Comparison of ENCODE assay signal across 11 cellular contexts in the genomic region with DNA sequence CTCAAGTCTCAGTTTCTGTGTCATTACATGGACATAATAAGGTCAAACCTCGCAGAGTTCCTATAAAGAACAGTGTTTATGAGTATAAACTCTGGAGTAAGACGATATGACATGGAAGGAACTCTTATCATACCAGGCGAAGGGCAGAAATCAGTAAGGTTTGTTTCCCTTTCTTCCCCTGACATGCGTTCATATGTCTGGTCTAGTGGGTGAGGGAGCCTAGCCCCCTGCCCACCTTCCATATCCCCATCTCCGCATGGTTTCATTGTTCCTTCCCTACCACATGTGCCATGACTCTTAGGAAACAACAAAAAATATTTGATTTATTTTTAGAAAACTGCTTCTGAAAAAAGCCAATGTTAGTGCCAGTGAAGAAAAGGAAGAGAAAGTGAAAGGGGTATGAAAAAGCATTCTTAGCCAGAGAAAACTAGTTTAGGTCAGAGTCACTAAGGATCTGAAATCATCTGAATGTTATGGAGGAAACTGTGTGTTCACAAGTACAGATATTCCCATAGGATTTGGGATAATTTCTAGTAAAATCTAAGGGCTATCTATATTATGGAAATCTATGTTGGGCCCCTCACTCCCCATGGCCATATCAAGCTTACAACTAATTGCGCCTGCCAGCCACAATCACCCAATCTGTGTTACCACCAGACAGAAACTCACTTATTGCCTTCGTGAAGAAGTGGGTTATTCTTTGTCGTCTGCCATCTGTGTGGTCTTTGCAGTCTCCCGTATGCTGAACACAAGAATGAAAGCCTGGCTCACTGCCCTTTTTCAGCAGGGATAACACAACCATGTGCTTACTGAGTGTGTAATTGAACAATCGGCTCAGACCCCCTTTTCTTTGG. TPM values are rescaled to one million over a fixed set of nuclear protein-coding genes. Genes with fewer than 3 reads are reported as not detected.
DNase-seq lines count a peak whose midpoint lies in the region; ATAC-seq, FAIRE-seq and TF ChIP-seq lines count a peak whose summit lies in the region.
"Had no signal": no experiment of that assay in that cellular context is flagged by ENCODE, and none has a peak within 500 bp of the region (broad histone marks: within the 10 kb centered on the region; RNA-seq: fewer than 3 reads in every experiment).

No MANE protein-coding gene starts in this region.

- no peak for FAIRE-seq in HepG2 (lab: Jason Lieb, UNC)
- FAIRE-seq: A204.1 had no signal

- H3K9ac ChIP-seq in SK-N-SH (no peak overlapping the region), HepG2 (ENCODE audit: insufficient read depth, low read depth, low read length) (no peak overlapping the region)

- no TSS peak for BruUV-seq in HepG2 (replicated peaks; lab: Mats Ljungman, UMichigan)

- H3F3A ChIP-seq in SK-N-SH (replicated peaks; ENCODE audit: insufficient read depth), result no peaks in the 10 kb centered on the region

- H3K4me1 ChIP-seq in SK-N-SH (ENCODE audit: control insufficient read depth in 1 of 2, insufficient read depth in 2 of 2, low read depth in 1 of 2, low read length in 1 of 2) (peaks cover 0 to 9% of the 10 kb centered on the region in 2 experiments; a peak in 1 of 4 replicates), osteoblast (ENCODE audit: insufficient read depth, low read length) (peaks cover 20% of the 10 kb centered on the region), HepG2 (ENCODE audit: insufficient read depth, low read length) (no peaks in the 10 kb centered on the region)

- H4K20me1 ChIP-seq in SK-N-SH (ENCODE audit: insufficient read depth), result no peaks in the 10 kb centered on the region
- H4K20me1 ChIP-seq in osteoblast (ENCODE audit: insufficient read depth, low read length), result no peaks in the 10 kb centered on the region
- no peaks in the 10 kb centered on the region for H4K20me1 ChIP-seq in HepG2 (ENCODE audit: insufficient read depth, low read length)

- H3K79me2 ChIP-seq in SK-N-SH (ENCODE audit: insufficient read depth) (no peaks in the 10 kb centered on the region), osteoblast (ENCODE audit: insufficient read depth, low read length) (no peaks in the 10 kb centered on the region), HepG2 (ENCODE audit: insufficient read depth, low read length) (no peaks in the 10 kb centered on the region)

- TF ChIP-seq CTCF in SK-N-SH (IDR thresholded peaks at IDR 0.05) (no peak), osteoblast (IDR thresholded peaks at IDR 0.05; ENCODE audit: extremely low read depth, low read depth, low read length) (no peak), HepG2 (CRISPR knock-in tag; IDR thresholded peaks at IDR 0.05) (no peak)

- WGBS in SK-N-SH (ENCODE audit: low lambda C conversion rate), result 83% methylated on average over 10 of the region's 10 CpGs
- 41% methylated on average over 10 of the region's 10 CpGs for WGBS in HepG2 (ENCODE audit: low lambda C conversion rate)

- TF ChIP-seq RAD21 in SK-N-SH (IDR thresholded peaks at IDR 0.05; ENCODE audit: low read length) (no peak), HepG2 (CRISPR knock-in tag; IDR thresholded peaks at IDR 0.05) (no peak)

- ATAC-seq in SK-N-SH treated with all-trans-retinoic acid at 6 μM for 48 hours, result no peak
- peak; percentile 56 for ATAC-seq in HG02885 (IDR thresholded peaks at IDR 0.05; ENCODE audit: poor library complexity, unreplicated experiment)
- no peak for ATAC-seq in HepG2
- ATAC-seq in HG03280 (IDR thresholded peaks at IDR 0.05; ENCODE audit: unreplicated experiment), result no peak

- H3K27ac ChIP-seq in SK-N-SH (ENCODE audit: low read depth in 2 of 2, low read length in 1 of 2) (no peak overlapping the region), osteoblast (ENCODE audit: low read depth, low read length) (peak overlapping the region; percentile 43), HepG2 (ENCODE audit: extremely low read length, insufficient read depth, low read length) (no peak overlapping the region)
- H3K27ac ChIP-seq: HL-60 had no signal

- TF ChIP-seq EP300 in SK-N-SH (IDR thresholded peaks at IDR 0.05; ENCODE audit: borderline replicate concordance in 1 of 2, low read depth in 1 of 2, low read length in 1 of 2) (no peak), HepG2 (IDR thresholded peaks at IDR 0.05; ENCODE audit: low read depth in 2 of 2, low read length in 2 of 2) (no peak), HepG2 (CRISPR knock-in tag; IDR thresholded peaks at IDR 0.05; ENCODE audit: borderline replicate concordance) (no peak)

- POLR2A ChIA-PET in SK-N-SH (lab: Yijun Ruan, JAX), result no interaction called here
- POLR2A ChIA-PET in HepG2 (lab: Yijun Ruan, JAX), result no interaction called here

- H3K9me2 ChIP-seq in SK-N-SH, result no peaks in the 10 kb centered on the region

- peak overlapping the region; percentile 43; the same call in 1 of the 2 replicates for H2AFZ ChIP-seq in SK-N-SH (ENCODE audit: low read depth)
- H2AFZ ChIP-seq in osteoblast (ENCODE audit: low read length), result peak overlapping the region; percentile 85
- no peak overlapping the region for H2AFZ ChIP-seq in HepG2 (ENCODE audit: low read length)

- H3K4me3 ChIP-seq in SK-N-SH (ENCODE audit: low read depth in 2 of 2, low read length in 1 of 2), result no peak overlapping the region; a peak in 1 of 4 replicates
- H3K4me3 ChIP-seq in osteoblast (ENCODE audit: insufficient read depth, low read length), result peak overlapping the region; percentile 43
- H3K4me3 ChIP-seq in HepG2 (replicated peaks in 1 of 3; ENCODE audit: insufficient read depth in 1 of 3, low read depth in 2 of 3, low read length in 3 of 3), result no peak overlapping the region

- intact Hi-C loops in HepG2 (cut with micrococcal nuclease; ENCODE audit: unreplicated experiment), result no loop called here

- no peak for TF ChIP-seq POLR2A in HepG2 (IDR thresholded peaks at IDR 0.05; ENCODE audit: insufficient read depth in 1 of 2, low read depth in 2 of 2, low read length in 2 of 2)

- DNase-seq in SK-N-SH (no peak), RPMI7951 (ENCODE audit: low read depth) (peak; percentile 14), osteoblast (ENCODE audit: insufficient read length, low spot score, missing footprints) (no peak), HepG2 (ENCODE audit: low spot score) (no peak), NCI-H1417 (lab: John Stamatoyannopoulos, UW) (no peak)

- H3K9me3 ChIP-seq in SK-N-SH (no peaks in the 10 kb centered on the region), osteoblast (ENCODE audit: low read depth, low read length) (no peaks in the 10 kb centered on the region), HepG2 (ENCODE audit: low read length) (no peaks in the 10 kb centered on the region)

- CTCF ChIA-PET in SK-N-SH (lab: Yijun Ruan, JAX) (no interaction called here), HepG2 (lab: Yijun Ruan, JAX; ENCODE audit: low intra/inter-chr PET ratio, low total read pairs) (no interaction called here)

- no peaks in the 10 kb centered on the region for H3K36me3 ChIP-seq in SK-N-SH (replicated peaks in 1 of 2; ENCODE audit: control insufficient read depth in 1 of 2, insufficient read depth in 2 of 2, low read length in 1 of 2)
- H3K36me3 ChIP-seq in osteoblast (ENCODE audit: insufficient read depth, low read length), result no peaks in the 10 kb centered on the region
- H3K36me3 ChIP-seq in HepG2 (replicated peaks in 1 of 2; ENCODE audit: control insufficient read depth in 1 of 2, insufficient read depth in 2 of 2, low read length in 2 of 2), result no peaks in the 10 kb centered on the region

- no peaks in the 10 kb centered on the region for H3K27me3 ChIP-seq in SK-N-SH (ENCODE audit: insufficient read depth)
- H3K27me3 ChIP-seq in osteoblast (ENCODE audit: insufficient read depth, low read length), result no peaks in the 10 kb centered on the region
- H3K27me3 ChIP-seq in HepG2 (ENCODE audit: control insufficient read depth in 1 of 2, insufficient read depth in 2 of 2, low read length in 2 of 2), result no peaks in the 10 kb centered on the region

- in situ Hi-C loops in HepG2 (cut with HindIII; ENCODE audit: extremely low pct_ligation_motif_present, low pct_unique_long_range_greater_than_20kb), result no loop called here

- H3K4me2 ChIP-seq in SK-N-SH, result 0 out of 2 replicates have a peak overlapping the region, but pooled peaks have one; percentile 3
- peak overlapping the region; percentile 75 for H3K4me2 ChIP-seq in osteoblast (ENCODE audit: insufficient read depth, low read length)
- H3K4me2 ChIP-seq in HepG2 (ENCODE audit: low read depth, low read length), result no peak overlapping the region

TF ChIP-seq in SK-N-SH, 30 proteins besides CTCF, POLR2A, EP300 and RAD21 (continues in another document):
- TF ChIP-seq MEF2A (IDR thresholded peaks at IDR 0.05; ENCODE audit: borderline replicate concordance, low read depth), result no peak

TF ChIP-seq in HepG2, 621 proteins besides CTCF, POLR2A, EP300 and RAD21 (continues in another document):
- no peak for TF ChIP-seq ZFP36 (IDR thresholded peaks at IDR 0.05; ENCODE audit: borderline replicate concordance, low read depth, low read length, partially characterized antibody)

RNA-seq across cellular contexts. Expression of a gene that starts 19.9 kb away (rescaled TPM):
- polyA plus RNA-seq in SK-N-SH (2012; rRNA removed), result not detected in 2 replicates
- not detected in 2 replicates for polyA plus RNA-seq in SK-N-SH (2012; cell fraction: cytosol; rRNA removed)
- not detected in 2 replicates for polyA plus RNA-seq in SK-N-SH (2012; cell fraction: nucleus; rRNA removed)
- not detected in 2 replicates for total RNA-seq in RPMI7951 (2014; rRNA removed; shearing (Covaris generic))
- total RNA-seq in osteoblast, result not detected in 2 replicates
- total RNA-seq in HepG2 (2016; rRNA removed; fragmentation: Illumina TruSeq; extraction: Trizol), result not detected in 2 replicates
- total RNA-seq in HepG2 (2016; cell fraction: cytosol; rRNA removed; fragmentation: Illumina TruSeq; extraction: Trizol; ENCODE audit: low read depth), result not detected in 2 replicates
- total RNA-seq in HepG2 (2016; cell fraction: insoluble cytoplasmic fraction; rRNA removed; fragmentation: Illumina TruSeq; extraction: Trizol), result not detected in 2 replicates
- total RNA-seq in HepG2 (2016; cell fraction: membrane; rRNA removed; fragmentation: Illumina TruSeq; extraction: Trizol), result not detected in 2 replicates
- total RNA-seq in HepG2 (2016; cell fraction: nucleus; rRNA removed; fragmentation: Illumina TruSeq; extraction: Trizol), result not detected in 2 replicates
- not detected in 2 replicates for polyA plus RNA-seq in HepG2 (2011; rRNA removed)
- polyA plus RNA-seq in HepG2 (2011; cell fraction: cytosol; rRNA removed), result not detected in 2 replicates
- polyA plus RNA-seq in HepG2 (2011; cell fraction: nucleus; rRNA removed), result not detected in 2 replicates
- polyA plus RNA-seq in HepG2 (2012), result not detected in 2 replicates
- not detected in 2 replicates for polyA plus RNA-seq in HepG2 (2016; cell fraction: cytosol; fragmentation: Illumina TruSeq; extraction: Trizol; ENCODE audit: low read depth)
- not detected in 2 replicates for polyA plus RNA-seq in HepG2 (2016; cell fraction: insoluble cytoplasmic fraction; fragmentation: Illumina TruSeq; extraction: Trizol; ENCODE audit: low read depth)
- polyA plus RNA-seq in HepG2 (2016; cell fraction: membrane; fragmentation: Illumina TruSeq; extraction: Trizol; ENCODE audit: low read depth), result not detected in 2 replicates
- polyA plus RNA-seq in HepG2 (2016; cell fraction: nucleus; fragmentation: Illumina TruSeq; extraction: Trizol; ENCODE audit: insufficient read depth, low read depth), result not detected in 2 replicates
- polyA minus RNA-seq in HepG2 (2011; rRNA and poly(A)+ RNA removed; ENCODE audit: low replicate concordance), result not detected in 2 replicates
- polyA minus RNA-seq in HepG2 (2011; cell fraction: cytosol; rRNA and poly(A)+ RNA removed), result not detected in 2 replicates
- not detected in 2 replicates for polyA minus RNA-seq in HepG2 (2011; cell fraction: nucleus; rRNA and poly(A)+ RNA removed)
- total RNA-seq: temporal lobe had no signal
